In genomic region chr5:180281706-180282105, GRCh38 we compare ENCODE assay signal across 22 cellular contexts. TPM values are rescaled to one million over a fixed set of nuclear protein-coding genes. Genes with fewer than 3 reads are reported as not detected.
DNase-seq lines count a peak whose midpoint lies in the region; ATAC-seq and TF ChIP-seq lines count a peak whose summit lies in the region.
"Had no signal": no experiment of that assay in that cellular context is flagged by ENCODE, and none has a peak within 500 bp of the region (broad histone marks: within the 10 kb centered on the region; RNA-seq: fewer than 3 reads in every experiment).

No MANE protein-coding gene starts in this region.

- peaks cover 43 to 92% (median 88%) of the 10 kb centered on the region in 3 donors for H3K36me3 Mint-ChIP-seq in naive thymus-derived CD8-positive, alpha-beta T cell

- POLR2A ChIA-PET in naive thymus-derived CD8-positive, alpha-beta T cell (lab: Charles Lee) = no interaction called here

- no peak overlapping the region for H3K4me2 ChIP-seq in trophoblast cell (ENCODE audit: low read length)
- H3K4me2 ChIP-seq: PC-9 had no signal

- WGBS in trophoblast cell (ENCODE audit: extremely low coverage, insufficient coverage, insufficient read length) = no CpG with 5 or more reads among the region's 10 CpGs

- H2BK120ac ChIP-seq in trophoblast cell (ENCODE audit: insufficient read depth, low read length, poor library complexity) = no peak overlapping the region

- H3K27me3 ChIP-seq in trophoblast cell (ENCODE audit: insufficient read depth, low read length) = no peaks in the 10 kb centered on the region

- H3K27ac Mint-ChIP-seq in naive thymus-derived CD8-positive, alpha-beta T cell = no peak overlapping the region
- H3K27ac Mint-ChIP-seq: CD8-positive, alpha-beta memory T cell had no signal

- ATAC-seq in GM21723 (IDR thresholded peaks at IDR 0.05; ENCODE audit: unreplicated experiment) (no peak), GM21515 (IDR thresholded peaks at IDR 0.05; ENCODE audit: unreplicated experiment) (no peak)
- no peak for ATAC-seq in naive thymus-derived CD8-positive, alpha-beta T cell
- ATAC-seq: HCT116 had no signal

- H3K9me3 Mint-ChIP-seq in naive thymus-derived CD8-positive, alpha-beta T cell = peaks cover 0 to 26% (median 14%) of the 10 kb centered on the region in 9 donors

- peaks cover 2% of the 10 kb centered on the region for H3K79me2 ChIP-seq in trophoblast cell (ENCODE audit: control insufficient read depth, insufficient read depth, low read length, poor library complexity)

- H4K91ac ChIP-seq in trophoblast cell (ENCODE audit: low read depth, low read length) = no peak overlapping the region

- H3K79me1 ChIP-seq in trophoblast cell (ENCODE audit: low read length) = no peaks in the 10 kb centered on the region

- peak; percentile 55 for DNase-seq in LNCaP clone FGC (ENCODE audit: low read depth)
- DNase-seq in NCI-H146 (lab: John Stamatoyannopoulos, UW) = peak; percentile 94
- DNase-seq in NCI-H748 treated with DMSO at 0.1 percent for 48 hours (lab: John Stamatoyannopoulos, UW) = peak; percentile 53
- no peak for DNase-seq in trophoblast cell
- DNase-seq in NCI-H1048 (lab: John Stamatoyannopoulos, UW) = no peak
- no peak for DNase-seq in naive thymus-derived CD8-positive, alpha-beta T cell
- DNase-seq: ACHN; C1 segment of cervical spinal cord; CD8-positive, alpha-beta memory T cell; DMS79 treated with DMSO at 0.1 percent for 48 hours; GM23248; Karpas-422; MM.1S; NCI-H1105 treated with DMSO at 0.1 percent for 48 hours; NCI-H2227 treated with DMSO at 0.1 percent for 48 hours; NCI-H526; PC-9; T1000 had no signal

- H3K27ac ChIP-seq in trophoblast cell (ENCODE audit: low read depth, low read length) = no peak overlapping the region
- H3K27ac ChIP-seq: GM23248, PC-9 had no signal

- H3K4me3 ChIP-seq in LNCaP clone FGC (ENCODE audit: low read depth, low read length) = peak overlapping the region; percentile 19
- no peak overlapping the region for H3K4me3 ChIP-seq in trophoblast cell (ENCODE audit: low read depth, low read length)
- H3K4me3 ChIP-seq: GM23248, PC-9 had no signal

- TF ChIP-seq CTCF in LNCaP clone FGC (IDR thresholded peaks at IDR 0.05; ENCODE audit: control insufficient read depth, extremely low read depth, insufficient read depth) = no peak

- no peak overlapping the region for H2AFZ ChIP-seq in trophoblast cell (ENCODE audit: insufficient read depth, low read length, poor library complexity)
- H2AFZ ChIP-seq: GM23248, PC-9 had no signal

- no peak overlapping the region for H3K14ac ChIP-seq in trophoblast cell (ENCODE audit: low read length)

- H3K4me3 Mint-ChIP-seq in naive thymus-derived CD8-positive, alpha-beta T cell = no peak overlapping the region
- H3K4me3 Mint-ChIP-seq: CD8-positive, alpha-beta memory T cell; IgD-negative memory B cell had no signal

- H3K27me3 Mint-ChIP-seq in naive thymus-derived CD8-positive, alpha-beta T cell = no peaks in the 10 kb centered on the region
- H3K27me3 Mint-ChIP-seq: CD8-positive, alpha-beta memory T cell; IgD-negative memory B cell had no signal

- no peak overlapping the region for H2BK12ac ChIP-seq in trophoblast cell (ENCODE audit: low read length)

- H2BK5ac ChIP-seq in trophoblast cell (ENCODE audit: low read depth, low read length, poor library complexity) = no peak overlapping the region

- H3K18ac ChIP-seq in trophoblast cell (ENCODE audit: low read length) = no peak overlapping the region

- H3K23ac ChIP-seq in trophoblast cell (ENCODE audit: low read length) = no peak overlapping the region

- peak overlapping the region; percentile 48 for H3K9ac ChIP-seq in trophoblast cell (ENCODE audit: low read length)
- H3K9ac ChIP-seq: GM23248 had no signal

- H4K8ac ChIP-seq in trophoblast cell (ENCODE audit: low read depth, low read length) = no peak overlapping the region

- peaks cover 31 to 37% of the 10 kb centered on the region in 2 experiments for H3K36me3 ChIP-seq in trophoblast cell (ENCODE audit: control insufficient read depth in 1 of 2, insufficient read depth in 2 of 2, low read length in 2 of 2)

- peaks cover 0 to 2% of the 10 kb centered on the region in 2 experiments for H3K4me1 ChIP-seq in trophoblast cell (ENCODE audit: control insufficient read depth in 1 of 2, insufficient read depth in 2 of 2, low read length in 2 of 2)

- no peak overlapping the region for H3K4ac ChIP-seq in trophoblast cell (ENCODE audit: low read depth, low read length)

- H2AK5ac ChIP-seq in trophoblast cell (ENCODE audit: low read length) = no peak overlapping the region

- H3K4me1 Mint-ChIP-seq in naive thymus-derived CD8-positive, alpha-beta T cell = peaks cover 11 to 24% (median 22%) of the 10 kb centered on the region in 4 donors

- no peaks in the 10 kb centered on the region for H3K9me3 ChIP-seq in trophoblast cell (ENCODE audit: insufficient read depth, low read depth, low read length)

- H4K12ac ChIP-seq in trophoblast cell (ENCODE audit: low read depth, low read length) = no peak overlapping the region

RNA-seq across cellular contexts. Expression of gene MAPK9, which starts 10.2 kb away (rescaled TPM):
- 35.7 and 36.2 TPM in 2 replicates for polyA plus RNA-seq in trophoblast cell (2013)
- total RNA-seq in naive thymus-derived CD8-positive, alpha-beta T cell = 10 to 100 TPM; 37.2 to 39.9 TPM
- polyA plus RNA-seq in naive thymus-derived CD8-positive, alpha-beta T cell = 10 to 100 TPM; 20.3 to 28.3 (median 24.0) TPM

Comparison
In these comparisons a context has a peak if more than half of its experiments do, and no peak if none do; other contexts are left out.
1. DNase-seq: peak in LNCaP clone FGC (single experiment), NCI-H146 (single experiment) and NCI-H748 treated with DMSO at 0.1 percent for 48 hours (single experiment); none in trophoblast cell (0 of 2), NCI-H1048 (single experiment) and naive thymus-derived CD8-positive, alpha-beta T cell (0 of 10).